ENCODE assay signal across 25 cellular contexts in the genomic region with DNA sequence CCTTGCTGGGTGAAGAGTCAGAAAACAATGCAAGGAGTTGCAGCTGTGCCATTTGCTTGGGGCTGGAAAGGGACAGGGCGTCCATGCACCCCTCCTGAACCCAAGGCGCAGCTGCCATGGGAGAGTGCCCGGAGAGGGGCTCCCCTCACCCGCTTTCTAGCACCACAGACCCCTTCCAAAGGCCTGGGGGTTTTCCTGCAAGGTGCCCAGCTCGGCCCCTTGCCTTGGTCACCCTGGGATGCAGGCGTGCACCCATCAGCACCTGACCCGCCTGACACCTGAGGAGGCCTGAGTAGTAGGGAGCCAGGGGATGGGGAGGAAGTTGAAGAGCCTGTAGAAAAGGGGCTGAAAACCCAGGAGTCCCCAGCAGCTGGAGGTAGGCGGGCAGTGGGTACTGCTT.
"Had no signal": no experiment of that assay in that cellular context is flagged by ENCODE, and none has a peak within 500 bp of the region (broad histone marks: within the 10 kb centered on the region; RNA-seq: fewer than 3 reads in every experiment).

No MANE protein-coding gene starts in this region.

- H3K9ac ChIP-seq: neural progenitor cell had no signal

- H3K4me2 ChIP-seq: neural progenitor cell had no signal

- H3K27ac ChIP-seq: left ventricle myocardium inferior, neural progenitor cell, ovary, right atrium auricular region, right lobe of liver, skin epidermis, suprapubic skin, thoracic aorta, tibial artery, vagina had no signal

- H3K9me3 Mint-ChIP-seq: mesothelial cell of epicardium; naive B cell; natural killer cell; nephron progenitor cell; neural progenitor cell; stimulated activated effector memory CD8-positive, alpha-beta T cell treated with anti-CD3 and anti-CD28 coated beads, Interleukin-12 subunit alpha, Interleukin-12 subunit beta, amount 100 ng/mL, for 72 hours; stimulated activated naive CD8-positive, alpha-beta T cell treated with anti-CD3 and anti-CD28 coated beads, Interleukin-15, Interleukin-2, amounts not matched to agents 100 ng/mL and 50 ng/mL, for 24 hours; type B pancreatic cell had no signal

- H3K27me3 Mint-ChIP-seq: naive B cell; progenitor cell of endocrine pancreas; stimulated activated naive CD8-positive, alpha-beta T cell treated with anti-CD3 and anti-CD28 coated beads, Interleukin-15, Interleukin-2, amounts not matched to agents 100 ng/mL and 50 ng/mL, for 24 hours; type B pancreatic cell had no signal

- H3K27ac Mint-ChIP-seq: mesothelial cell of epicardium; natural killer cell; nephron progenitor cell; progenitor cell of endocrine pancreas; stimulated activated effector memory CD8-positive, alpha-beta T cell treated with anti-CD3 and anti-CD28 coated beads, Interleukin-12 subunit alpha, Interleukin-12 subunit beta, amount 100 ng/mL, for 72 hours; stimulated activated naive CD8-positive, alpha-beta T cell treated with anti-CD3 and anti-CD28 coated beads, Interleukin-15, Interleukin-2, amounts not matched to agents 100 ng/mL and 50 ng/mL, for 24 hours; type B pancreatic cell had no signal

- DNase-seq: hippocampal formation; kidney glomerular epithelial cell; left colon; left ventricle myocardium inferior; mesendoderm; naive B cell; natural killer cell; nephron progenitor cell; ovary; right lobe of liver; stimulated activated CD4-positive, alpha-beta T cell treated with anti-CD3 and anti-CD28 coated beads, Interleukin-4, amount 100 ng/mL, for 24 hours; stimulated activated naive CD4-positive, alpha-beta T cell; tibial artery had no signal

- H3K4me1 Mint-ChIP-seq: mesothelial cell of epicardium; naive B cell; natural killer cell; stimulated activated effector memory CD8-positive, alpha-beta T cell treated with anti-CD3 and anti-CD28 coated beads, Interleukin-12 subunit alpha, Interleukin-12 subunit beta, amount 100 ng/mL, for 72 hours had no signal

- H3K4me1 ChIP-seq: left ventricle myocardium inferior, right atrium auricular region, right lobe of liver, suprapubic skin, tibial artery, vagina had no signal

- H3K27me3 ChIP-seq: neural progenitor cell, ovary, right atrium auricular region, right lobe of liver, suprapubic skin, tibial artery, vagina had no signal

- H3K36me3 Mint-ChIP-seq: natural killer cell had no signal

- H2AFZ ChIP-seq: neural progenitor cell had no signal

- ATAC-seq: left colon; natural killer cell; stimulated activated effector memory CD8-positive, alpha-beta T cell treated with anti-CD3 and anti-CD28 coated beads, Interleukin-12 subunit alpha, Interleukin-12 subunit beta, amount 100 ng/mL, for 72 hours had no signal

- H3K4me3 ChIP-seq: left ventricle myocardium inferior, lung, neural progenitor cell, ovary, right atrium auricular region, right lobe of liver, skin epidermis, suprapubic skin, thoracic aorta, tibial artery, vagina had no signal

- H3K36me3 ChIP-seq: neural progenitor cell, ovary, right atrium auricular region, vagina had no signal

- H3K4me3 Mint-ChIP-seq: mesothelial cell of epicardium; naive B cell; natural killer cell; nephron progenitor cell; neural progenitor cell; stimulated activated effector memory CD8-positive, alpha-beta T cell treated with anti-CD3 and anti-CD28 coated beads, Interleukin-12 subunit alpha, Interleukin-12 subunit beta, amount 100 ng/mL, for 72 hours; stimulated activated naive CD8-positive, alpha-beta T cell treated with anti-CD3 and anti-CD28 coated beads, Interleukin-15, Interleukin-2, amounts not matched to agents 100 ng/mL and 50 ng/mL, for 24 hours; type B pancreatic cell had no signal

- H3K9me3 ChIP-seq: left ventricle myocardium inferior, ovary, right atrium auricular region, right lobe of liver, suprapubic skin, thoracic aorta, tibial artery, vagina had no signal
